In genomic region chr2:97023020-97023892, GRCh38 we compare ENCODE assay signal across 6 cellular contexts. TPM values are rescaled to one million over a fixed set of nuclear protein-coding genes. Genes with fewer than 3 reads are reported as not detected.
"Had no signal": no experiment of that assay in that cellular context is flagged by ENCODE, and none has a peak within 500 bp of the region (broad histone marks: within the 10 kb centered on the region; RNA-seq: fewer than 3 reads in every experiment).

No MANE protein-coding gene starts in this region.

RNA-seq across cellular contexts. Expression of gene FAM178B, which starts 36.9 kb away (rescaled TPM):
- total RNA-seq: ascending aorta, endothelial cell of umbilical vein, frontal cortex, hepatocyte, mesenteric fat pad, renal cortical epithelial cell had no signal
- polyA plus RNA-seq: endothelial cell of umbilical vein had no signal
